Comparison of ENCODE assay signal across 11 cellular contexts in the genomic region with DNA sequence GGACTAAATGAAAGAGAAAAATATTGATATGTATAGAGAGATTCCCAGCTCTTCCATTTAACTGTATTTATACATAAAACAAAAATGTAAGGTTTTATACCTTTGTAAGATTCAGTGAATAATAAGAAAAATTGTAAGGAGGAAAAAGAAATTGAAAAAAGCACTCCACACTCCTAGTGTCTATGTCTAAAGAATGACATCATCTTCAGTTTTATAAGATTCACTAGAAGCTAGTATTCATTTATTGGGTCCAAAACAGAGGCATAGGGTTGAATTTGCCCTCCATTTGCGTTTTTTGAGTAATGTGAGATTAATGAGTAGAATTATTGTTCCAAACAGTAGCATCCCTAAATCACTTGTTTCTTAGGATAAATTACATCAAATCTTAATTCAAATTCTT.
"Had no signal": no experiment of that assay in that cellular context is flagged by ENCODE, and none has a peak within 500 bp of the region (broad histone marks: within the 10 kb centered on the region; RNA-seq: fewer than 3 reads in every experiment).

No MANE protein-coding gene starts in this region.

- H3K27ac ChIP-seq: HL-60 had no signal

- ATAC-seq: GM23338, K562 had no signal

- H3K4me2 ChIP-seq: GM23338 had no signal

- FAIRE-seq: H1, H54, K562 had no signal

- H3K4me3 ChIP-seq: GM23338, K562 had no signal

- DNase-seq: H9, HCEC 1CT, HFFc6, IMR-90, Kasumi-1, KG1 had no signal

- H2AFZ ChIP-seq: GM23338 had no signal
